ENCODE assay signal across 8 cellular contexts in the genomic region with DNA sequence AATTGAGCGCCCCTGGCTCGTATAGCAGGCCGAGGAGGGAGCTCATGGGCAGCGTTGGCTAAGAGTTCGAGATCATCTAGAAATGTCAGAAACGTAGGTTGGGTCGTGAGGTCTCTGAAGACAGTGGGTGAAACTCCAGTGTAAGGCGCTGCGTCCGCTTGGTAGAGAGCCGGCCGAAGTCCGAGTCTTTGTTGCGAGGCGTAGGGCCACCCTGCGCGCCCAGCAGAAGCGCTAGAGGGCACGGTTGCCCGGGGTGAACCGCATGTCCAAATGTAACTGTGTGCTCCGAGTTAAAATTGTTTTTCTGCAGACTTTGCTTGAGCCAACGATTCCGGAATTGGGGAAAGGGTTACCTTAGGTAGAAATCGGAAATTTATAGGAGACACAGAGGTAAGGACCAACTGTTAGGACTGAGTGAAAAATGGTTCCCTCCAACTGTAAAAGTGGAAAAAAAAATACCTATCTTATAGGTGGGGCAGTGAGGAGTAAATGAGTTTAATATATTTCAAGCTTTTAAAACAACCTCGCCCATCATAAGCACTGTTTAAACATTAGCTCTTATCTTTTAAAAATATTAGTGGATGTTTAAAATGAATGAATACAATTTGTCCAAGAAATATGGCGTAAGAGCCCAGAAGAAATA. TPM values are rescaled to one million over a fixed set of nuclear protein-coding genes. Genes with fewer than 3 reads are reported as not detected.
DNase-seq lines count a peak whose midpoint lies in the region; ATAC-seq and TF ChIP-seq lines count a peak whose summit lies in the region.

No MANE protein-coding gene starts in this region.

- TF ChIP-seq POLR2A in erythroblast (IDR thresholded peaks at IDR 0.05; ENCODE audit: low read length) (no peak), testis (IDR thresholded peaks at IDR 0.05) (no peak)

- H3K36me3 ChIP-seq in GM06990 (ENCODE audit: control insufficient read depth, insufficient read depth, low read length), result no peaks in the 10 kb centered on the region
- H3K36me3 ChIP-seq in testis (ENCODE audit: low read depth, missing control alignments), result no peaks in the 10 kb centered on the region

- CTCF ChIA-PET in activated CD8-positive, alpha-beta T cell treated with anti-CD3 and anti-CD28 coated beads, Interleukin-2, amount 10 ng/mL, durations not matched to agents 7 days and 5 days (lab: Charles Lee), result interaction anchor here (0.7 to 9.2 kb wide), 21 partner anchors 10 to 353 kb away, joined by 3 to 87 read pairs (median 4); no protein-coding TSS in a partner anchor

- H3K27ac ChIP-seq in 22Rv1, result peak overlapping the region; percentile 89
- H3K27ac ChIP-seq in testis, result peak overlapping the region; percentile 89 to 93

- peaks cover 43% of the 10 kb centered on the region for H3K4me1 Mint-ChIP-seq in activated CD8-positive, alpha-beta T cell treated with anti-CD3 and anti-CD28 coated beads, Interleukin-2, amount 10 ng/mL, durations not matched to agents 7 days and 5 days (ENCODE audit: low read depth)

- H3K4me3 ChIP-seq in GM06990 (replicated peaks; ENCODE audit: low read depth, low read length) (peak overlapping the region; percentile 78), testis (peak overlapping the region; percentile 80 to 87)

- H3K4me3 Mint-ChIP-seq in activated CD8-positive, alpha-beta T cell treated with anti-CD3 and anti-CD28 coated beads, Interleukin-2, amount 10 ng/mL, durations not matched to agents 7 days and 5 days, result peak overlapping the region; percentile 92

- DNase-seq in GM06990 (ENCODE audit: extremely low read depth, insufficient read length) (no peak), NCI-H2171 treated with DMSO at 0.1 percent for 48 hours (lab: John Stamatoyannopoulos, UW) (peak; percentile 62), erythroblast (lab: John Stamatoyannopoulos, UW) (peak; percentile 84 to 89), middle frontal gyrus (ENCODE audit: extremely low spot score, low spot score) (peak; percentile 23), testis (peak; percentile 74)
- peak; percentile 62 for DNase-seq in activated CD8-positive, alpha-beta T cell treated with anti-CD3 and anti-CD28 coated beads, Interleukin-2, amount 10 ng/mL, durations not matched to agents 7 days and 5 days

- intact Hi-C loops in testis (cut with DNase I; ENCODE audit: low total_unique reads), result no loop called here

- H3K27me3 ChIP-seq in GM06990 (replicated peaks; ENCODE audit: control insufficient read depth, insufficient read depth, low read length), result no peaks in the 10 kb centered on the region
- H3K27me3 ChIP-seq in testis, result no peaks in the 10 kb centered on the region

- 5 to 6% methylated on average over 26 to 27 of the region's 27 CpGs for WGBS in testis, 2 donors

- H3K36me3 Mint-ChIP-seq in activated CD8-positive, alpha-beta T cell treated with anti-CD3 and anti-CD28 coated beads, Interleukin-2, amount 10 ng/mL, durations not matched to agents 7 days and 5 days (ENCODE audit: low read depth), result peaks cover 20% of the 10 kb centered on the region

- peak; percentile 1 for ATAC-seq in HG02870 (IDR thresholded peaks at IDR 0.05; ENCODE audit: unreplicated experiment)
- ATAC-seq in activated CD8-positive, alpha-beta T cell treated with anti-CD3 and anti-CD28 coated beads, Interleukin-2, amount 10 ng/mL, durations not matched to agents 7 days and 5 days, result peak; percentile 20

- H3K27me3 Mint-ChIP-seq in activated CD8-positive, alpha-beta T cell treated with anti-CD3 and anti-CD28 coated beads, Interleukin-2, amount 10 ng/mL, durations not matched to agents 7 days and 5 days (ENCODE audit: low read depth), result no peaks in the 10 kb centered on the region

- H3K9me3 Mint-ChIP-seq in activated CD8-positive, alpha-beta T cell treated with anti-CD3 and anti-CD28 coated beads, Interleukin-2, amount 10 ng/mL, durations not matched to agents 7 days and 5 days (ENCODE audit: insufficient read depth), result no peaks in the 10 kb centered on the region

- H3K27ac Mint-ChIP-seq in activated CD8-positive, alpha-beta T cell treated with anti-CD3 and anti-CD28 coated beads, Interleukin-2, amount 10 ng/mL, durations not matched to agents 7 days and 5 days, result peak overlapping the region; percentile 100

- H3K4me1 ChIP-seq in testis, result peaks cover 8% of the 10 kb centered on the region

- POLR2A ChIA-PET in activated CD8-positive, alpha-beta T cell treated with anti-CD3 and anti-CD28 coated beads, Interleukin-2, amount 10 ng/mL, durations not matched to agents 7 days and 5 days (lab: Charles Lee), result interaction anchor here (0.6 to 6.3 kb wide), 37 partner anchors 8 to 611 kb away, joined by 3 to 77 read pairs (median 6); a partner anchor contains a TSS

- no peaks in the 10 kb centered on the region for H3K9me3 ChIP-seq in testis

- TF ChIP-seq CTCF in 22Rv1 (IDR thresholded peaks at IDR 0.05) (peak; percentile 74), GM06990 (IDR thresholded peaks at IDR 0.05; ENCODE audit: insufficient read depth, low read length, poor library complexity, severe bottlenecking) (peak; percentile 61), testis (IDR thresholded peaks at IDR 0.05) (peak in 2 of 3 experiments; percentile 41 to 42)

RNA-seq across cellular contexts. Expression of a gene that starts 1.0 kb away (rescaled TPM):
- 10 to 100 TPM; 31.5 to 32.3 TPM for total RNA-seq in activated CD8-positive, alpha-beta T cell treated with anti-CD3 and anti-CD28 coated beads, Interleukin-2, amount 10 ng/mL, durations not matched to agents 7 days and 5 days
- 10 to 100 TPM; 37.5 to 46.1 TPM for total RNA-seq in testis
- 17.5 TPM for polyA plus RNA-seq in testis (ENCODE audit: insufficient read depth, low read depth, low replicate concordance)
